In the genomic region with DNA sequence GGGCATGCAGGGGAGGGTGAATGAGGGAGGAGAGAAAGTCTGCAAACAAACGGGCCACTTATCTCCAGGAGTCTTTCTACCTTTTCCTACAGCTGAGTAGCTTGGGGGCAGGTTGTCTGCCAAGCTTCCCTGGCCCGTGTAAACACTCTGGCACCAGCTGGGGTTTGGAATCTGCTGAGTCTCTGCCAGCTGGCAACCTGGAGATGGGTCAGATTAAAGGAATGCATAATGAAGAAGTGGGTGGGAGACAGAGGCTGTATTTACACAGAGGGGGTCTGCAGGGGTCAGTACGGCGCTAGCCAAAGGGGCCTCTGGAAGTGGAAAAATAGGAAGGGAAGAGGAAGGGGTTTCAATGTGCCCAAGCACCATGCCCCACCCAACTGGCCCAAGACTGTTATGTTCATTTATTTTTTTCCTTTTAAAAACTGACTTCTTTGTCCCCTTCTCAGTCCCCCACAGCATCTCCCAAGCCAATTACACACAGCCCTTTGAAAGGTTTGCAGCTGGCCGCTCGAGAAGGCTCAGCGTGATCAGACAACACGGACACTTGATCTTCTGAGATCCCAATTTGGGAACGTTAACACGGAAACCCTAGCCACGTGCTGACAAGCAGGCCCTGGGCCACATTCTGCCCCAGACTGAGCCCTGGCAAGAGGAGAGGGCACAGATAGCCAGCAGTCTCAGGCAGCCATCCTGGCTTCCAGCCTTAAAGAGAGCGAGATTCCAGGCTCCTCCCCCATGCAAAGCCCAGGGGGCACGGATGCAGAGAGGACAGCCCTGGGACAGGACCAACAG, we compare ENCODE assay signal across 8 cellular contexts. TPM values are rescaled to one million over a fixed set of nuclear protein-coding genes. Genes with fewer than 3 reads are reported as not detected.
DNase-seq lines count a peak whose midpoint lies in the region; ATAC-seq, FAIRE-seq and TF ChIP-seq lines count a peak whose summit lies in the region.

No MANE protein-coding gene starts in this region.

- H2AFZ ChIP-seq in endothelial cell of umbilical vein (ENCODE audit: low read depth, low read length): no peak overlapping the region

- FAIRE-seq in endothelial cell of umbilical vein (lab: Jason Lieb, UNC): peak; percentile 94

- no peaks in the 10 kb centered on the region for H3K9me1 ChIP-seq in endothelial cell of umbilical vein (replicated peaks; ENCODE audit: control insufficient read depth, extremely low read depth, insufficient read depth, low read length)

- H3K9me3 ChIP-seq in endothelial cell of umbilical vein (replicated peaks; ENCODE audit: control insufficient read depth, insufficient read depth, low read length): no peaks in the 10 kb centered on the region

- peak overlapping the region; percentile 40 for H3K4me2 ChIP-seq in endothelial cell of umbilical vein (ENCODE audit: insufficient read depth, low read length)

- peaks cover 60% of the 10 kb centered on the region for H3K4me1 ChIP-seq in endothelial cell of umbilical vein (ENCODE audit: control insufficient read depth, extremely low read depth, insufficient read depth, low read length)

- dilution Hi-C loops in endothelial cell of umbilical vein (cut with MboI; ENCODE audit: extremely low pct_ligation_motif_present, low sequenced_read_pairs): no loop called here

- TF ChIP-seq POLR2A in endothelial cell of umbilical vein (IDR thresholded peaks at IDR 0.05; ENCODE audit: low read depth, low read length): no peak

- BruUV-seq in endothelial cell of umbilical vein (replicated peaks; lab: Mats Ljungman, UMichigan): no TSS peak

- H3K4me3 ChIP-seq in endothelial cell of umbilical vein (replicated peaks in 1 of 3; ENCODE audit: insufficient read depth in 1 of 3, low read depth in 1 of 3, low read length in 3 of 3): no peak overlapping the region

- no peak for ATAC-seq in stimulated activated naive CD8-positive, alpha-beta T cell treated with anti-CD3 and anti-CD28 coated beads, Interleukin-15, Interleukin-2, amounts not matched to agents 100 U/mL and 50 U/mL, for 24 hours
- ATAC-seq in GM21390 (IDR thresholded peaks at IDR 0.05; ENCODE audit: unreplicated experiment): no peak

- TF ChIP-seq CTCF in endothelial cell of umbilical vein (IDR thresholded peaks at IDR 0.05; ENCODE audit: extremely low read depth in 1 of 2, insufficient read depth in 1 of 2, low read depth in 1 of 2, low read length in 2 of 2): no peak

- H3K27me3 ChIP-seq in endothelial cell of umbilical vein (ENCODE audit: control insufficient read depth in 2 of 2, insufficient read depth in 2 of 2, low read length in 2 of 2): no peaks in the 10 kb centered on the region

- POLR2A ChIA-PET in endothelial cell of umbilical vein (lab: Charles Lee): interaction anchor here (0.6 kb wide), 1 partner anchor 12 kb away, joined by 4 read pairs; no protein-coding TSS in a partner anchor

- H3K27ac ChIP-seq in endothelial cell of umbilical vein (ENCODE audit: insufficient read depth, low read depth, low read length): peak overlapping the region; percentile 82

- CTCF ChIA-PET in endothelial cell of umbilical vein (lab: Charles Lee): interaction anchor here (0.6 to 4.2 kb wide), 23 partner anchors 11 to 144 kb away, joined by 3 to 27 read pairs (median 5); a partner anchor contains a TSS

- peaks cover 82% of the 10 kb centered on the region for H3K79me2 ChIP-seq in endothelial cell of umbilical vein (ENCODE audit: control insufficient read depth, insufficient read depth, low read length)

- intact Hi-C loops in endothelial cell of umbilical vein (cut with micrococcal nuclease): loop anchor here (1.0 to 2.0 kb wide), 8 partner anchors 8 to 135 kb away; a partner anchor contains a TSS

- H3K9ac ChIP-seq in endothelial cell of umbilical vein (replicated peaks; ENCODE audit: extremely low read depth, insufficient read depth, low read length): peak overlapping the region; percentile 66

- no peaks in the 10 kb centered on the region for H3K36me3 ChIP-seq in endothelial cell of umbilical vein (ENCODE audit: control insufficient read depth in 2 of 2, extremely low read depth in 1 of 2, insufficient read depth in 2 of 2, low read length in 2 of 2)

- no peaks in the 10 kb centered on the region for H4K20me1 ChIP-seq in endothelial cell of umbilical vein (replicated peaks; ENCODE audit: control insufficient read depth, extremely low read depth, insufficient read depth, low read length)

- DNase-seq in H4 (ENCODE audit: low spot score): peak; percentile 95
- DNase-seq in NCI-H774 (lab: John Stamatoyannopoulos, UW): peak; percentile 62
- peak; percentile 94 for DNase-seq in endothelial cell of umbilical vein (ENCODE audit: low read depth, low spot score)
- peak; percentile 75 for DNase-seq in mucosa of gallbladder (ENCODE audit: low spot score)
- DNase-seq in stimulated activated naive CD8-positive, alpha-beta T cell treated with anti-CD3 and anti-CD28 coated beads, Interleukin-15, Interleukin-2, amounts not matched to agents 100 U/mL and 50 U/mL, for 24 hours: no peak
- DNase-seq in CD1c-positive myeloid dendritic cell (ENCODE audit: extremely low spot score): no peak
- no peak for DNase-seq in activated CD8-positive, alpha-beta memory T cell treated with anti-CD3 and anti-CD28 coated beads for 24 hours

TF ChIP-seq in endothelial cell of umbilical vein, 7 proteins besides CTCF, POLR2A, EP300 and RAD21:
- TF ChIP-seq, protein P1, sequence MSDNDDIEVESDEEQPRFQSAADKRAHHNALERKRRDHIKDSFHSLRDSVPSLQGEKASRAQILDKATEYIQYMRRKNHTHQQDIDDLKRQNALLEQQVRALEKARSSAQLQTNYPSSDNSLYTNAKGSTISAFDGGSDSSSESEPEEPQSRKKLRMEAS (IDR thresholded peaks at IDR 0.05; ENCODE audit: insufficient read depth, insufficient read length): no peak
- TF ChIP-seq EZH2 (IDR thresholded peaks at IDR 0.05; ENCODE audit: borderline replicate concordance, low read depth, low read length, severe bottlenecking) (no peak), JUN (IDR thresholded peaks at IDR 0.05; ENCODE audit: borderline replicate concordance, insufficient read depth, insufficient read length, low read depth) (peak; percentile 45), FOS (IDR thresholded peaks at IDR 0.05; ENCODE audit: borderline replicate concordance, insufficient read depth, low read length) (peak; percentile 31), GATA2 (IDR thresholded peaks at IDR 0.05; ENCODE audit: insufficient read depth, insufficient read length, low read depth, low read length) (peak; percentile 66), POLR2AphosphoS5 (IDR thresholded peaks at IDR 0.05; ENCODE audit: insufficient read depth, low read depth, low read length) (peak; percentile 78)

RNA-seq across cellular contexts. Expression of a gene that starts 25.2 kb away (rescaled TPM):
- total RNA-seq in H4 (2014; rRNA removed; shearing (Covaris generic)): 28.2 and 29.7 TPM in 2 replicates
- total RNA-seq in endothelial cell of umbilical vein: 85.9 and 98.6 TPM in 2 replicates
- 79.5 and 85.7 TPM in 2 replicates for polyA plus RNA-seq in endothelial cell of umbilical vein
- polyA plus RNA-seq in endothelial cell of umbilical vein (2011; cell fraction: cytosol; rRNA removed): 79.3 and 81.1 TPM in 2 replicates
- polyA plus RNA-seq in endothelial cell of umbilical vein (2011; cell fraction: nucleus; rRNA removed): 129 and 133 TPM in 2 replicates
- polyA plus RNA-seq in endothelial cell of umbilical vein (2012): 35.6 and 64.2 TPM in 2 replicates
- polyA minus RNA-seq in endothelial cell of umbilical vein: 123 and 155 TPM in 2 replicates
- polyA minus RNA-seq in endothelial cell of umbilical vein (2011; cell fraction: cytosol; rRNA and poly(A)+ RNA removed): 11.6 TPM
- polyA minus RNA-seq in endothelial cell of umbilical vein (2011; cell fraction: nucleus; rRNA and poly(A)+ RNA removed): 51.9 and 71.3 TPM in 2 replicates
- 16.0 TPM for total RNA-seq in mucosa of gallbladder

Comparison
In these comparisons a context has a peak if more than half of its experiments do, and no peak if none do; other contexts are left out.
1. DNase-seq: peak in H4 (single experiment), NCI-H774 (single experiment), endothelial cell of umbilical vein (single experiment) and mucosa of gallbladder (single experiment); none in stimulated activated naive CD8-positive, alpha-beta T cell treated with anti-CD3 and anti-CD28 coated beads, Interleukin-15, Interleukin-2, amounts not matched to agents 100 U/mL and 50 U/mL, for 24 hours (single experiment), CD1c-positive myeloid dendritic cell (single experiment) and activated CD8-positive, alpha-beta memory T cell treated with anti-CD3 and anti-CD28 coated beads for 24 hours (single experiment).